In genomic region chr11:6925007-6925577, GRCh38 we compare ENCODE assay signal across 30 cellular contexts. TPM values are rescaled to one million over a fixed set of nuclear protein-coding genes. Genes with fewer than 3 reads are reported as not detected.
DNase-seq lines count a peak whose midpoint lies in the region; ATAC-seq, FAIRE-seq and TF ChIP-seq lines count a peak whose summit lies in the region.
"Had no signal": no experiment of that assay in that cellular context is flagged by ENCODE, and none has a peak within 500 bp of the region (broad histone marks: within the 10 kb centered on the region; RNA-seq: fewer than 3 reads in every experiment).

No MANE protein-coding gene starts in this region.

- H3K18ac ChIP-seq in H9 (ENCODE audit: insufficient read length, low read depth, low read length) (no peak overlapping the region), H1 (ENCODE audit: extremely low read depth, low read length) (no peak overlapping the region)

- no peak overlapping the region for H3T11ph ChIP-seq in H9 (ENCODE audit: low read length)

- no peaks in the 10 kb centered on the region for H3K27me3 Mint-ChIP-seq in H9 (ENCODE audit: low read depth)
- H3K27me3 Mint-ChIP-seq: activated B cell treated with CpG ODN at 0.5 μM for 24 hours had no signal

- H3K36me3 Mint-ChIP-seq in H9 (ENCODE audit: insufficient read depth in 1 of 3, low read depth in 3 of 3) = peaks cover 2 to 10% (median 10%) of the 10 kb centered on the region in 3 experiments; a peak in 5 of 7 replicates
- H3K36me3 Mint-ChIP-seq: activated CD4-positive, alpha-beta memory T cell treated with anti-CD3 and anti-CD28 coated beads for 36 hours; CD4-positive, CD25-positive, alpha-beta regulatory T cell; mesothelial cell of epicardium; stimulated activated effector memory CD8-positive, alpha-beta T cell treated with anti-CD3 and anti-CD28 coated beads, Interleukin-12 subunit alpha, Interleukin-12 subunit beta, amount 100 ng/mL, for 72 hours had no signal

- H4K5ac ChIP-seq in H9 (ENCODE audit: insufficient read length, low read depth, low read length) (no peak overlapping the region), H1 (ENCODE audit: insufficient read length, low read depth, low read length) (no peak overlapping the region)

- no peaks in the 10 kb centered on the region; the same call in 1 of the 2 replicates for H3K4me1 ChIP-seq in H9 (ENCODE audit: insufficient read depth, low read length)
- peaks cover 34% of the 10 kb centered on the region for H3K4me1 ChIP-seq in OCI-LY1 (ENCODE audit: insufficient read depth, low read length, severe bottlenecking)
- peaks cover 2 to 10% (median 7%) of the 10 kb centered on the region in 4 experiments; a peak in 5 of 7 replicates for H3K4me1 ChIP-seq in H1 (replicated peaks in 1 of 4; ENCODE audit: control insufficient read depth in 3 of 4, insufficient read depth in 4 of 4, low read length in 3 of 4)
- peaks cover 14% of the 10 kb centered on the region for H3K4me1 ChIP-seq in osteoblast (ENCODE audit: insufficient read depth, low read length)
- H3K4me1 ChIP-seq: adrenal gland, prostate gland, testis had no signal

- H2BK20ac ChIP-seq in H9 (ENCODE audit: low read depth, low read length, poor library complexity, severe bottlenecking) (no peak overlapping the region), H1 (ENCODE audit: low read length) (no peak overlapping the region)

- H2AFZ ChIP-seq in H9 (ENCODE audit: low read length) (no peak overlapping the region), OCI-LY1 (ENCODE audit: low read length) (no peak overlapping the region), H1 (ENCODE audit: low read length) (peak overlapping the region; percentile 97; the same call in 1 of the 2 replicates), osteoblast (ENCODE audit: low read length) (peak overlapping the region; percentile 99)

- H3K79me1 ChIP-seq in H9 (ENCODE audit: insufficient read depth, low read depth, low read length, poor library complexity, severe bottlenecking) = no peaks in the 10 kb centered on the region
- H3K79me1 ChIP-seq in H1 (ENCODE audit: low read depth, low read length) = no peaks in the 10 kb centered on the region

- no peaks in the 10 kb centered on the region for H3K9me3 ChIP-seq in H9 (ENCODE audit: control insufficient read depth, low read depth, low read length)
- H3K9me3 ChIP-seq in OCI-LY1 (ENCODE audit: low read length) = no peaks in the 10 kb centered on the region
- H3K9me3 ChIP-seq in H1 (ENCODE audit: insufficient read depth in 2 of 2, low read depth in 1 of 2, low read length in 1 of 2) = no peaks in the 10 kb centered on the region
- H3K9me3 ChIP-seq in osteoblast (ENCODE audit: low read depth, low read length) = no peaks in the 10 kb centered on the region
- H3K9me3 ChIP-seq: adrenal gland, left lung, prostate gland, testis had no signal

- in situ Hi-C loops in GM13976 (cut with MboI; ENCODE audit: low sequenced_read_pairs, unreplicated experiment) = no loop called here

- H4K8ac ChIP-seq in H9 (replicated peaks; ENCODE audit: insufficient read length, low read depth, low read length) (no peak overlapping the region), H1 (ENCODE audit: extremely low read depth, insufficient read depth, low read length) (no peak overlapping the region)

- no peaks in the 10 kb centered on the region for H4K20me1 ChIP-seq in H9 (ENCODE audit: control insufficient read depth, insufficient read depth, insufficient read length)
- no peaks in the 10 kb centered on the region for H4K20me1 ChIP-seq in OCI-LY1 (ENCODE audit: insufficient read depth, low read length)
- no peaks in the 10 kb centered on the region for H4K20me1 ChIP-seq in H1 (replicated peaks in 1 of 2; ENCODE audit: control insufficient read depth in 1 of 2, insufficient read depth in 2 of 2, low read length in 2 of 2)
- no peaks in the 10 kb centered on the region for H4K20me1 ChIP-seq in osteoblast (ENCODE audit: insufficient read depth, low read length)

- no peak for TF ChIP-seq POLR2A in H1 (IDR thresholded peaks at IDR 0.05; ENCODE audit: control extremely low read depth in 1 of 2, low read depth in 2 of 2, low read length in 2 of 2)

- POLR2A ChIA-PET in H1 (lab: Charles Lee; ENCODE audit: partially characterized antibody) = interaction anchor here (0.7 kb wide), 1 partner anchor 672 kb away, joined by 3 read pairs; no protein-coding TSS in a partner anchor

- H2AK5ac ChIP-seq in H9 (ENCODE audit: insufficient read length, low read length) (no peak overlapping the region), H1 (ENCODE audit: low read depth, low read length) (no peak overlapping the region)

- H3K23ac ChIP-seq in H9 (ENCODE audit: insufficient read length, low read depth, low read length) (no peak overlapping the region), H1 (ENCODE audit: insufficient read length) (no peak overlapping the region)

- FAIRE-seq in H1 (lab: Jason Lieb, UNC) = no peak
- FAIRE-seq: bronchial epithelial cell had no signal

- no peaks in the 10 kb centered on the region for H3K9me3 Mint-ChIP-seq in H9
- H3K9me3 Mint-ChIP-seq: activated B cell treated with CpG ODN at 0.5 μM for 24 hours; activated CD4-positive, alpha-beta memory T cell treated with anti-CD3 and anti-CD28 coated beads for 36 hours; endodermal cell; mesothelial cell of epicardium; stimulated activated effector memory CD8-positive, alpha-beta T cell treated with anti-CD3 and anti-CD28 coated beads, Interleukin-12 subunit alpha, Interleukin-12 subunit beta, amount 100 ng/mL, for 72 hours had no signal

- H4K91ac ChIP-seq in H9 (ENCODE audit: insufficient read length, low read depth, low read length) (no peak overlapping the region), H1 (replicated peaks; ENCODE audit: insufficient read length, low read length) (no peak overlapping the region)

- H3K27me3 ChIP-seq in H9 (ENCODE audit: insufficient read depth, low read length) (no peaks in the 10 kb centered on the region), OCI-LY1 (ENCODE audit: insufficient read depth, low read length) (no peaks in the 10 kb centered on the region), H1 (replicated peaks in 1 of 4; ENCODE audit: control insufficient read depth in 3 of 4, extremely low read depth in 1 of 4, insufficient read depth in 3 of 4, low read length in 3 of 4) (no peaks in the 10 kb centered on the region), osteoblast (ENCODE audit: insufficient read depth, low read length) (no peaks in the 10 kb centered on the region)
- H3K27me3 ChIP-seq: adrenal gland, left lung, testis had no signal

- H3K23me2 ChIP-seq in H9 (ENCODE audit: insufficient read length, low read depth, low read length, poor library complexity, severe bottlenecking) (peaks cover 7% of the 10 kb centered on the region), H1 (ENCODE audit: low read depth, low read length) (peaks cover 7% of the 10 kb centered on the region; the same call in 1 of the 2 replicates)

- H3K4me2 ChIP-seq in H9 (ENCODE audit: insufficient read depth, insufficient read length, low read length) (peak overlapping the region; percentile 100), OCI-LY1 (ENCODE audit: low read length) (no peak overlapping the region), H1 (ENCODE audit: insufficient read depth in 1 of 2, low read depth in 2 of 2, low read length in 2 of 2) (peak overlapping the region in 1 of 2 experiments; percentile 70; a peak in 2 of 4 replicates), osteoblast (ENCODE audit: insufficient read depth, low read length) (peak overlapping the region; percentile 98)

- no peak for TF ChIP-seq EP300 in H1 (IDR thresholded peaks at IDR 0.05; ENCODE audit: borderline replicate concordance in 1 of 2, low read depth in 2 of 2, low read length in 2 of 2)

- H2BK120ac ChIP-seq in H9 (ENCODE audit: low read depth, low read length, poor library complexity, severe bottlenecking) (no peak overlapping the region), H1 (replicated peaks; ENCODE audit: low read depth, low read length) (no peak overlapping the region)

- H3K4me1 Mint-ChIP-seq in H9 = peaks cover 22 to 23% of the 10 kb centered on the region in 2 experiments

- no peak for TF ChIP-seq CTCF in H9 (conservative IDR thresholded peaks at IDR 0.05)
- TF ChIP-seq CTCF in OCI-LY1 (IDR thresholded peaks at IDR 0.05; ENCODE audit: low read length) = no peak
- TF ChIP-seq CTCF in H1 (IDR thresholded peaks at IDR 0.05; ENCODE audit: control extremely low read depth in 1 of 3, insufficient read depth in 1 of 3, low read depth in 1 of 3, low read length in 3 of 3) = no peak
- no peak for TF ChIP-seq CTCF in osteoblast (IDR thresholded peaks at IDR 0.05; ENCODE audit: extremely low read depth, low read depth, low read length)
- no peak for TF ChIP-seq CTCF in GM13976 (IDR thresholded peaks at IDR 0.05; ENCODE audit: borderline replicate concordance, control extremely low read depth, extremely low read depth, insufficient read depth, missing control alignments)

- no peak overlapping the region; a peak in 1 of 7 replicates for H3K27ac Mint-ChIP-seq in H9
- H3K27ac Mint-ChIP-seq: activated B cell treated with CpG ODN at 0.5 μM for 24 hours; activated CD4-positive, alpha-beta memory T cell treated with anti-CD3 and anti-CD28 coated beads for 36 hours; CD4-positive, CD25-positive, alpha-beta regulatory T cell; stimulated activated effector memory CD8-positive, alpha-beta T cell treated with anti-CD3 and anti-CD28 coated beads, Interleukin-12 subunit alpha, Interleukin-12 subunit beta, amount 100 ng/mL, for 72 hours had no signal

- H3K9ac ChIP-seq in H9 (ENCODE audit: extremely low read depth, insufficient read length, low read length) (no peak overlapping the region), OCI-LY1 (ENCODE audit: low read length) (no peak overlapping the region), H1 (replicated peaks in 1 of 4; ENCODE audit: extremely low read depth in 1 of 4, low read depth in 3 of 4, low read length in 3 of 4) (no peak overlapping the region)

- no peak overlapping the region for H2BK5ac ChIP-seq in H9 (ENCODE audit: insufficient read length, low read length)
- H2BK5ac ChIP-seq in H1 (ENCODE audit: low read depth, low read length) = no peak overlapping the region

- H3K4me3 Mint-ChIP-seq in H9 = no peak overlapping the region

- no peak overlapping the region for H3K4me3 ChIP-seq in OCI-LY1 (ENCODE audit: low read depth, low read length, poor library complexity, severe bottlenecking)
- peak overlapping the region in 1 of 4 experiments; percentile 96; a peak in 1 of 8 replicates for H3K4me3 ChIP-seq in H1 (ENCODE audit: extremely low read depth in 1 of 4, insufficient read depth in 2 of 4, low read depth in 3 of 4, low read length in 4 of 4)
- H3K4me3 ChIP-seq in osteoblast (ENCODE audit: insufficient read depth, low read length) = no peak overlapping the region
- H3K4me3 ChIP-seq: prostate gland had no signal

- H3K9me2 ChIP-seq in OCI-LY1 (ENCODE audit: low read depth, low read length) = no peaks in the 10 kb centered on the region

- no peak for TF ChIP-seq RAD21 in H1 (IDR thresholded peaks at IDR 0.05 in 1 of 2, conservative IDR thresholded peaks at IDR 0.05 in 1 of 2; ENCODE audit: low read depth in 2 of 2, low read length in 2 of 2)

- H3K79me2 ChIP-seq in H9 (ENCODE audit: insufficient read depth, low read length) (peaks cover 1% of the 10 kb centered on the region; the same call in 1 of the 2 replicates), OCI-LY1 (ENCODE audit: insufficient read depth, low read length) (peaks cover 7% of the 10 kb centered on the region; the same call in 1 of the 2 replicates), H1 (ENCODE audit: control insufficient read depth in 1 of 2, insufficient read depth in 2 of 2, low read length in 2 of 2) (peaks cover 0 to 29% of the 10 kb centered on the region in 2 experiments; a peak in 2 of 4 replicates), osteoblast (ENCODE audit: insufficient read depth, low read length) (no peaks in the 10 kb centered on the region)

- H3K56ac ChIP-seq in H9 (ENCODE audit: insufficient read length, low read depth, low read length) (no peak overlapping the region), H1 (replicated peaks; ENCODE audit: insufficient read length, low read depth, low read length) (no peak overlapping the region)

- no peak overlapping the region for H3K14ac ChIP-seq in H9 (ENCODE audit: insufficient read depth, low read length)
- no peak overlapping the region for H3K14ac ChIP-seq in H1 (ENCODE audit: insufficient read length)

- peaks cover 16% of the 10 kb centered on the region for H3K36me3 ChIP-seq in OCI-LY1 (ENCODE audit: insufficient read depth, low read length)
- H3K36me3 ChIP-seq in H1 (ENCODE audit: control insufficient read depth in 2 of 4, insufficient read depth in 4 of 4, low read length in 3 of 4) = 0 out of 8 replicates have a peak, but pooled peaks cover 0 to 2% (median 0%) of the 10 kb centered on the region in 4 experiments
- H3K36me3 ChIP-seq in osteoblast (ENCODE audit: insufficient read depth, low read length) = no peaks in the 10 kb centered on the region
- H3K36me3 ChIP-seq: adrenal gland, left lung, prostate gland had no signal

- H3F3A ChIP-seq in OCI-LY1 (ENCODE audit: insufficient read depth, low read length) = no peaks in the 10 kb centered on the region

- CTCF ChIA-PET in H1 (lab: Charles Lee; ENCODE audit: partially characterized antibody) = interaction anchor here (1.1 kb wide), 1 partner anchor 170 kb away, joined by 3 read pairs; no protein-coding TSS in a partner anchor

- H3K27ac ChIP-seq in H9 (ENCODE audit: insufficient read length, low read depth, low read length) (peak overlapping the region; percentile 53), OCI-LY1 (ENCODE audit: low read depth, low read length, poor library complexity, severe bottlenecking) (peak overlapping the region; percentile 80), H1 (ENCODE audit: low read depth, low read length) (no peak overlapping the region), osteoblast (ENCODE audit: low read depth, low read length) (no peak overlapping the region)
- H3K27ac ChIP-seq: left lung had no signal

- no peak overlapping the region for H3K4ac ChIP-seq in H9 (ENCODE audit: low read depth, low read length)
- H3K4ac ChIP-seq in H1 (replicated peaks; ENCODE audit: insufficient read length, low read depth, low read length) = no peak overlapping the region

- H2BK12ac ChIP-seq in H9 (ENCODE audit: insufficient read length, low read depth, low read length) (no peak overlapping the region), H1 (ENCODE audit: low read depth, low read length) (no peak overlapping the region)

- no peak for ATAC-seq in stimulated activated naive CD8-positive, alpha-beta T cell treated with anti-CD3 and anti-CD28 coated beads, Interleukin-15, Interleukin-2, amounts not matched to agents 100 U/mL and 50 U/mL, for 24 hours
- ATAC-seq: stimulated activated effector memory CD8-positive, alpha-beta T cell treated with anti-CD3 and anti-CD28 coated beads, Interleukin-12 subunit alpha, Interleukin-12 subunit beta, amount 100 ng/mL, for 72 hours had no signal

- H2BK15ac ChIP-seq in H9 (ENCODE audit: low read depth, low read length) (no peak overlapping the region), H1 (ENCODE audit: low read length) (no peak overlapping the region)

- no peak for DNase-seq in H9
- no peak for DNase-seq in H1 (ENCODE audit: low read depth in 1 of 2, low spot score in 2 of 2)
- DNase-seq in osteoblast (ENCODE audit: insufficient read length, low spot score, missing footprints) = no peak
- DNase-seq in ureter (ENCODE audit: low spot score) = no peak
- DNase-seq in stimulated activated naive CD8-positive, alpha-beta T cell treated with anti-CD3 and anti-CD28 coated beads, Interleukin-15, Interleukin-2, amounts not matched to agents 100 U/mL and 50 U/mL, for 24 hours = no peak
- DNase-seq in GM13976 (ENCODE audit: low spot score) = no peak
- DNase-seq: activated B cell treated with CpG ODN at 0.5 μM for 24 hours; activated CD4-positive, alpha-beta memory T cell treated with anti-CD3 and anti-CD28 coated beads for 36 hours; activated naive CD4-positive, alpha-beta T cell; adrenal gland; CD4-positive, CD25-positive, alpha-beta regulatory T cell; cortex of kidney; GDM1; Kasumi-1; left lung; NCI-H1092 treated with DMSO at 0.1 percent for 48 hours; NCI-H2029 treated with DMSO at 0.1 percent for 48 hours; stimulated activated CD4-positive, alpha-beta T cell treated with anti-CD3 and anti-CD28 coated beads, Interleukin-2, amount 100 ng/mL, for 24 hours; testis had no signal

RNA-seq across cellular contexts. Expression of gene ZNF215, which starts 1.1 kb away (rescaled TPM):
- total RNA-seq in H9 (2021) (18.0 and 18.2 TPM in 2 replicates), osteoblast (4.3 and 5.0 TPM in 2 replicates), ureter (9.6 TPM)
- total RNA-seq in H1 (2021; fragmentation: NEBNext Ultra II Directional; extraction: Animal tissue kit (Norgen Biotek cat#: 25700)) = 17.1 and 17.9 TPM in 2 replicates
- polyA plus RNA-seq in H1 (2011; rRNA removed) = 4.3 and 6.4 TPM in 2 replicates
- polyA plus RNA-seq in H1 (2011; cell fraction: cytosol; rRNA removed) = 7.4 TPM
- polyA plus RNA-seq in H1 (2011; cell fraction: nucleus; rRNA removed) = 10.6 TPM
- polyA plus RNA-seq in H1 (2012, experiment 1 of 2) = 8.5 to 15.5 TPM (median 10.6 TPM) in 4 replicates
- 0.84 TPM for polyA plus RNA-seq in H1 (2012, experiment 2 of 2)
- polyA plus RNA-seq in H1 (2013, experiment 1 of 2) = 16.0 TPM
- 15.6 TPM for polyA plus RNA-seq in H1 (2013, experiment 2 of 2)
- polyA minus RNA-seq in H1 (2011; rRNA and poly(A)+ RNA removed) = 23.9 and 33.2 TPM in 2 replicates
- 9.8 TPM for polyA minus RNA-seq in H1 (2011; cell fraction: cytosol; rRNA and poly(A)+ RNA removed)
- 45.5 TPM for polyA minus RNA-seq in H1 (2011; cell fraction: nucleus; rRNA and poly(A)+ RNA removed)

RNA-seq across cellular contexts. Expression of gene OR2D3, which starts 4.3 kb away (rescaled TPM):
- total RNA-seq in H9 (2021) = not detected in 2 replicates
- not detected in 2 replicates for total RNA-seq in H1 (2021; fragmentation: NEBNext Ultra II Directional; extraction: Animal tissue kit (Norgen Biotek cat#: 25700))
- not detected in 2 replicates for polyA plus RNA-seq in H1 (2011; rRNA removed)
- polyA plus RNA-seq in H1 (2011; cell fraction: cytosol; rRNA removed) = not detected
- not detected for polyA plus RNA-seq in H1 (2011; cell fraction: nucleus; rRNA removed)
- not detected in 4 replicates for polyA plus RNA-seq in H1 (2012, experiment 1 of 2)
- polyA plus RNA-seq in H1 (2012, experiment 2 of 2) = not detected
- polyA plus RNA-seq in H1 (2013, experiment 1 of 2) = not detected
- not detected for polyA plus RNA-seq in H1 (2013, experiment 2 of 2)
- polyA minus RNA-seq in H1 (2011; rRNA and poly(A)+ RNA removed) = not detected in 2 replicates
- not detected for polyA minus RNA-seq in H1 (2011; cell fraction: cytosol; rRNA and poly(A)+ RNA removed)
- polyA minus RNA-seq in H1 (2011; cell fraction: nucleus; rRNA and poly(A)+ RNA removed) = not detected
- not detected in 2 replicates for total RNA-seq in osteoblast
- not detected for total RNA-seq in ureter
- total RNA-seq: activated B cell treated with CpG ODN at 0.5 μM for 24 hours; activated CD4-positive, alpha-beta memory T cell treated with anti-CD3 and anti-CD28 coated beads for 36 hours; adrenal gland; bronchial epithelial cell; CD4-positive, CD25-positive, alpha-beta regulatory T cell; endodermal cell; fibroblast of lung; glomerular endothelial cell; left lung; mesothelial cell of epicardium; prostate gland; SK-MEL-5; T-helper 2 cell treated with Interferon-gamma antibody and Interleukin-4, amounts not matched to agents 100 ng/mL and 5 ng/mL, for 36 hours; testis had no signal
- polyA plus RNA-seq: adrenal gland; CD4-positive, CD25-positive, alpha-beta regulatory T cell; fibroblast of lung; neural cell had no signal

RNA-seq across cellular contexts. Expression of gene OR2D2, which starts 32.8 kb away (rescaled TPM):
- total RNA-seq in H9 (2021) (0.26 and 0.79 TPM in 2 replicates), osteoblast (0.36 and 0.88 TPM in 2 replicates), ureter (1.0 TPM)
- 0.29 TPM in 1 of 2 replicates, not detected in the other for total RNA-seq in H1 (2021; fragmentation: NEBNext Ultra II Directional; extraction: Animal tissue kit (Norgen Biotek cat#: 25700))
- 0.08 and 0.15 TPM in 2 replicates for polyA plus RNA-seq in H1 (2011; rRNA removed)
- 0.09 TPM for polyA plus RNA-seq in H1 (2011; cell fraction: cytosol; rRNA removed)
- polyA plus RNA-seq in H1 (2011; cell fraction: nucleus; rRNA removed) = 0.97 TPM
- polyA plus RNA-seq in H1 (2012, experiment 1 of 2) = not detected in 4 replicates
- not detected for polyA plus RNA-seq in H1 (2012, experiment 2 of 2)
- polyA plus RNA-seq in H1 (2013, experiment 1 of 2) = not detected
- polyA plus RNA-seq in H1 (2013, experiment 2 of 2) = not detected
- polyA minus RNA-seq in H1 (2011; rRNA and poly(A)+ RNA removed) = 7.3 and 10.8 TPM in 2 replicates
- 1.0 TPM for polyA minus RNA-seq in H1 (2011; cell fraction: cytosol; rRNA and poly(A)+ RNA removed)
- 16.2 TPM for polyA minus RNA-seq in H1 (2011; cell fraction: nucleus; rRNA and poly(A)+ RNA removed)
- total RNA-seq: activated B cell treated with CpG ODN at 0.5 μM for 24 hours; activated CD4-positive, alpha-beta memory T cell treated with anti-CD3 and anti-CD28 coated beads for 36 hours; bronchial epithelial cell; CD4-positive, CD25-positive, alpha-beta regulatory T cell; SK-MEL-5; T-helper 2 cell treated with Interferon-gamma antibody and Interleukin-4, amounts not matched to agents 100 ng/mL and 5 ng/mL, for 36 hours had no signal
- polyA plus RNA-seq: adrenal gland; CD4-positive, CD25-positive, alpha-beta regulatory T cell; fibroblast of lung; neural cell had no signal

RNA-seq across cellular contexts. Expression of gene OR10A4, which starts 48.7 kb away (rescaled TPM):
- total RNA-seq in H9 (2021) (not detected in 2 replicates), osteoblast (not detected in 2 replicates), ureter (not detected)
- not detected in 2 replicates for total RNA-seq in H1 (2021; fragmentation: NEBNext Ultra II Directional; extraction: Animal tissue kit (Norgen Biotek cat#: 25700))
- polyA plus RNA-seq in H1 (2011; rRNA removed) = not detected in 2 replicates
- not detected for polyA plus RNA-seq in H1 (2011; cell fraction: cytosol; rRNA removed)
- not detected for polyA plus RNA-seq in H1 (2011; cell fraction: nucleus; rRNA removed)
- polyA plus RNA-seq in H1 (2012, experiment 1 of 2) = not detected in 4 replicates
- polyA plus RNA-seq in H1 (2012, experiment 2 of 2) = not detected
- polyA plus RNA-seq in H1 (2013, experiment 1 of 2) = not detected
- not detected for polyA plus RNA-seq in H1 (2013, experiment 2 of 2)
- not detected in 2 replicates for polyA minus RNA-seq in H1 (2011; rRNA and poly(A)+ RNA removed)
- not detected for polyA minus RNA-seq in H1 (2011; cell fraction: cytosol; rRNA and poly(A)+ RNA removed)
- not detected for polyA minus RNA-seq in H1 (2011; cell fraction: nucleus; rRNA and poly(A)+ RNA removed)
- total RNA-seq: activated B cell treated with CpG ODN at 0.5 μM for 24 hours; activated CD4-positive, alpha-beta memory T cell treated with anti-CD3 and anti-CD28 coated beads for 36 hours; adrenal gland; bronchial epithelial cell; CD4-positive, CD25-positive, alpha-beta regulatory T cell; endodermal cell; fibroblast of lung; glomerular endothelial cell; left lung; mesothelial cell of epicardium; prostate gland; SK-MEL-5; T-helper 2 cell treated with Interferon-gamma antibody and Interleukin-4, amounts not matched to agents 100 ng/mL and 5 ng/mL, for 36 hours; testis had no signal
- polyA plus RNA-seq: adrenal gland; CD4-positive, CD25-positive, alpha-beta regulatory T cell; fibroblast of lung; neural cell had no signal

Comparison
In these comparisons a context has a peak if more than half of its experiments do, and no peak if none do; other contexts are left out.
1. H2AFZ ChIP-seq: peak in H1 (single experiment) and osteoblast (single experiment); none in H9 (single experiment) and OCI-LY1 (single experiment).
2. H3K27ac ChIP-seq: peak in H9 (single experiment) and OCI-LY1 (single experiment); none in H1 (single experiment) and osteoblast (single experiment).